ENCODE assay signal across 30 cellular contexts in the genomic region with DNA sequence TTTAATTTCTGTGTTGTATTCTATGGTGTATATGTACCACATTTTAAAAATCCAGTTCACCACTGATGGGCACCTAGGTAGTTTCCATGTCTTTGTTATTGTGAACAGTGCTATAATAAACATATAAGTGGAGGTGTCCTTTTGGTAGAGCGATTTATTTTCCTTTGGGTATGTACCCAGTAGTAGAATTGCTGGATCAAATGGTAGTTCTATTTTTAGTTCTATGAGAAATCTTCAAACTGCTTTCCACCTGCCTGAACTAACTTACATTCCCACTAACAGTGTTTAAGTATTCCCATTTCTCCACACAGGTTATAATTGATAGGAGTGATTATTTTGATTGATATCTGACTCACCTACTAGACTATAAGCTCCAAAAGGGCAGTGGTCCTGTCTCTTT.
"Had no signal": no experiment of that assay in that cellular context is flagged by ENCODE, and none has a peak within 500 bp of the region (broad histone marks: within the 10 kb centered on the region; RNA-seq: fewer than 3 reads in every experiment).

No MANE protein-coding gene starts in this region.

- H3K27me3 ChIP-seq: adrenal gland, body of pancreas, breast epithelium, Peyer's patch had no signal

- H3K27ac ChIP-seq: adrenal gland, body of pancreas, breast epithelium, KMS-11, Peyer's patch had no signal

- ATAC-seq: activated CD8-positive, alpha-beta T cell treated with anti-CD3 and anti-CD28 coated beads for 36 hours; body of pancreas; PC-3 had no signal

- H3K27ac Mint-ChIP-seq: activated CD4-positive, alpha-beta T cell treated with anti-CD3 and anti-CD28 coated beads, Interleukin-2, amount 10 ng/mL, durations not matched to agents 24 days and 14 days; activated CD8-positive, alpha-beta T cell treated with anti-CD3 and anti-CD28 coated beads for 36 hours; activated T-cell treated with anti-CD3 and anti-CD28 coated beads, Interleukin-2, amount 50 U/mL, for 24 hours; activated T-helper 1 cell treated with anti-CD3 and anti-CD28 coated beads, Interleukin-12 subunit alpha, Interleukin-12 subunit beta, Interleukin-2, Interleukin-4 antibody, amounts not matched to agents 30 ng/mL and 10 ng/mL and 1 ng/mL, durations not matched to agents 14 hours and 24 hours and 36 hours; T-helper 1 cell treated with Interleukin-12 subunit alpha and Interleukin-12 subunit beta and Interleukin-4 antibody, amounts not matched to agents 30 μg/mL and 1 μg/mL, for 36 hours; T-helper 2 cell treated with Interferon-gamma antibody and Interleukin-4, amounts not matched to agents 5 μg/mL and 100 μg/mL, for 36 hours had no signal

- H3K9me3 ChIP-seq: adrenal gland, body of pancreas, breast epithelium, Peyer's patch had no signal

- H3K27me3 Mint-ChIP-seq: activated CD4-positive, alpha-beta T cell treated with anti-CD3 and anti-CD28 coated beads, Interleukin-2, amount 10 ng/mL, durations not matched to agents 24 days and 14 days; activated CD8-positive, alpha-beta T cell treated with anti-CD3 and anti-CD28 coated beads for 36 hours; activated T-cell treated with anti-CD3 and anti-CD28 coated beads, Interleukin-2, amount 50 U/mL, for 24 hours had no signal

- H3K4me3 ChIP-seq: adrenal gland, body of pancreas, breast epithelium, Peyer's patch had no signal

- H3K4me3 Mint-ChIP-seq: activated CD4-positive, alpha-beta T cell treated with anti-CD3 and anti-CD28 coated beads, Interleukin-2, amount 10 ng/mL, durations not matched to agents 24 days and 14 days; activated CD8-positive, alpha-beta T cell treated with anti-CD3 and anti-CD28 coated beads for 36 hours; activated T-cell treated with anti-CD3 and anti-CD28 coated beads, Interleukin-2, amount 50 U/mL, for 24 hours; activated T-helper 1 cell treated with anti-CD3 and anti-CD28 coated beads, Interleukin-12 subunit alpha, Interleukin-12 subunit beta, Interleukin-2, Interleukin-4 antibody, amounts not matched to agents 30 ng/mL and 10 ng/mL and 1 ng/mL, durations not matched to agents 14 hours and 24 hours and 36 hours; T-helper 1 cell treated with Interleukin-12 subunit alpha and Interleukin-12 subunit beta and Interleukin-4 antibody, amounts not matched to agents 30 μg/mL and 1 μg/mL, for 36 hours; T-helper 2 cell treated with Interferon-gamma antibody and Interleukin-4, amounts not matched to agents 5 μg/mL and 100 μg/mL, for 36 hours had no signal

- DNase-seq: activated CD4-positive, alpha-beta T cell treated with anti-CD3 and anti-CD28 coated beads, Interleukin-2, amount 10 ng/mL, durations not matched to agents 24 days and 14 days; activated CD4-positive, alpha-beta T cell treated with anti-CD3 and anti-CD28 coated beads, Interleukin-2, amount 50 U/mL, for 4 hours; activated CD8-positive, alpha-beta T cell treated with anti-CD3 and anti-CD28 coated beads for 36 hours; activated gamma-delta T cell treated with Interleukin-2 at 50 U/mL for 16 hours; activated naive CD4-positive, alpha-beta T cell treated with anti-CD3 and anti-CD28 coated beads, Interleukin-2, amount 50 U/mL, for 16 hours; activated T-cell treated with anti-CD3 and anti-CD28 coated beads, Interleukin-2, amount 50 U/mL, for 24 hours; adrenal gland; body of pancreas; caudate nucleus; cerebellar nuclear complex; MM.1S; MV-4-11; NCI-H1092; NCI-H146; NCI-H187 treated with DMSO at 0.1 percent for 48 hours; NCI-H2081; NCI-H226; NCI-H524 treated with DMSO at 0.1 percent for 48 hours; NCI-H748 treated with DMSO at 0.1 percent for 48 hours; NK-92 treated with Interleukin-12 subunit alpha and Interleukin-12 subunit beta, amount 100 ng/mL, for 24 hours; PC-3; Peyer's patch; RPMI8226 had no signal

- H3K9me3 Mint-ChIP-seq: activated CD8-positive, alpha-beta T cell treated with anti-CD3 and anti-CD28 coated beads for 36 hours; activated T-cell treated with anti-CD3 and anti-CD28 coated beads, Interleukin-2, amount 50 U/mL, for 24 hours; activated T-helper 1 cell treated with anti-CD3 and anti-CD28 coated beads, Interleukin-12 subunit alpha, Interleukin-12 subunit beta, Interleukin-2, Interleukin-4 antibody, amounts not matched to agents 30 ng/mL and 10 ng/mL and 1 ng/mL, durations not matched to agents 14 hours and 24 hours and 36 hours; T-helper 1 cell treated with Interleukin-12 subunit alpha and Interleukin-12 subunit beta and Interleukin-4 antibody, amounts not matched to agents 30 μg/mL and 1 μg/mL, for 36 hours; T-helper 2 cell treated with Interferon-gamma antibody and Interleukin-4, amounts not matched to agents 5 μg/mL and 100 μg/mL, for 36 hours had no signal

- H3K36me3 ChIP-seq: adrenal gland, breast epithelium, Peyer's patch had no signal

- FAIRE-seq: astrocyte, TTC549 had no signal

- H3K4me1 ChIP-seq: body of pancreas, breast epithelium, Peyer's patch had no signal
